Comparison of ENCODE assay signal across 26 cellular contexts in genomic region chr11:50037282-50037681, GRCh38. TPM values are rescaled to one million over a fixed set of nuclear protein-coding genes. Genes with fewer than 3 reads are reported as not detected.
DNase-seq lines count a peak whose midpoint lies in the region; ATAC-seq lines count a peak whose summit lies in the region.
"Had no signal": no experiment of that assay in that cellular context is flagged by ENCODE, and none has a peak within 500 bp of the region (broad histone marks: within the 10 kb centered on the region; RNA-seq: fewer than 3 reads in every experiment).

No MANE protein-coding gene starts in this region.

- H3K27me3 Mint-ChIP-seq in activated T-cell treated with anti-CD3 and anti-CD28 coated beads, Interleukin-2, amount 50 U/mL, for 4 hours (ENCODE audit: low read depth): no peaks in the 10 kb centered on the region
- H3K27me3 Mint-ChIP-seq: CD8-positive, alpha-beta memory T cell; T-helper 17 cell had no signal

- no peak overlapping the region for H3K4me3 Mint-ChIP-seq in activated T-cell treated with anti-CD3 and anti-CD28 coated beads, Interleukin-2, amount 50 U/mL, for 4 hours
- H3K4me3 Mint-ChIP-seq: CD14-positive monocyte; CD8-positive, alpha-beta memory T cell; T-helper 17 cell had no signal

- H3K4me1 Mint-ChIP-seq in activated T-cell treated with anti-CD3 and anti-CD28 coated beads, Interleukin-2, amount 50 U/mL, for 4 hours (ENCODE audit: low read depth): no peaks in the 10 kb centered on the region
- H3K4me1 Mint-ChIP-seq: CD14-positive monocyte; CD8-positive, alpha-beta memory T cell; T-helper 17 cell had no signal

- DNase-seq in NCI-H1105 treated with DMSO at 0.1 percent for 48 hours (lab: John Stamatoyannopoulos, UW) (peak; percentile 4), NCI-H1105 (lab: John Stamatoyannopoulos, UW) (no peak), KBM-7 (peak; percentile 1), OCI-M1 (lab: John Stamatoyannopoulos, UW) (peak; percentile 3), left lobe of liver (ENCODE audit: low spot score) (no peak), nucleus accumbens (lab: John Stamatoyannopoulos, UW) (no peak), NCI-H2081 (lab: John Stamatoyannopoulos, UW) (no peak)
- DNase-seq in activated T-cell treated with anti-CD3 and anti-CD28 coated beads, Interleukin-2, amount 50 U/mL, for 4 hours: no peak
- DNase-seq: 8988T; ACHN; BE2C; Calu3; CD8-positive, alpha-beta memory T cell; HCEC 1CT; KG1; NCI-H2029; NCI-H2227 treated with DMSO at 0.1 percent for 48 hours; NCI-H526 treated with DMSO at 0.1 percent for 48 hours; SHP77 treated with DMSO at 0.1 percent for 48 hours; T-helper 17 cell had no signal

- H3K9me3 Mint-ChIP-seq in activated T-cell treated with anti-CD3 and anti-CD28 coated beads, Interleukin-2, amount 50 U/mL, for 4 hours: peaks cover 7% of the 10 kb centered on the region

- in situ Hi-C loops in KBM-7 (cut with MboI; ENCODE audit: low pct_unique_long_range_greater_than_20kb, low sequenced_read_pairs): no loop called here

- peak; percentile 23 for ATAC-seq in left lobe of liver
- ATAC-seq in activated T-cell treated with anti-CD3 and anti-CD28 coated beads, Interleukin-2, amount 50 U/mL, for 4 hours: no peak
- ATAC-seq: Panc1, T-helper 17 cell had no signal

- no peaks in the 10 kb centered on the region for H3K36me3 Mint-ChIP-seq in activated T-cell treated with anti-CD3 and anti-CD28 coated beads, Interleukin-2, amount 50 U/mL, for 4 hours (ENCODE audit: insufficient read depth)
- H3K36me3 Mint-ChIP-seq: CD14-positive monocyte; CD8-positive, alpha-beta memory T cell had no signal

RNA-seq across cellular contexts. Expression of gene OR4C45, which starts 4.6 kb away (rescaled TPM):
- not detected for total RNA-seq in left lobe of liver
- total RNA-seq in activated T-cell treated with anti-CD3 and anti-CD28 coated beads, Interleukin-2, amount 50 U/mL, for 4 hours: not detected
- total RNA-seq: Calu3; CD8-positive, alpha-beta memory T cell; Daoy; G401; H1; NCI-H460; T-helper 17 cell had no signal

RNA-seq across cellular contexts. Expression of gene OR4C12, which starts 54.9 kb away (rescaled TPM):
- not detected for total RNA-seq in left lobe of liver
- not detected for total RNA-seq in activated T-cell treated with anti-CD3 and anti-CD28 coated beads, Interleukin-2, amount 50 U/mL, for 4 hours
- total RNA-seq: Calu3; CD8-positive, alpha-beta memory T cell; Daoy; G401; H1; NCI-H460; T-helper 17 cell had no signal

Comparison
In these comparisons a context has a peak if more than half of its experiments do, and no peak if none do; other contexts are left out.
1. DNase-seq: peak in NCI-H1105 treated with DMSO at 0.1 percent for 48 hours (single experiment), KBM-7 (single experiment) and OCI-M1 (single experiment); none in NCI-H1105 (single experiment), left lobe of liver (single experiment), nucleus accumbens (0 of 56), activated T-cell treated with anti-CD3 and anti-CD28 coated beads, Interleukin-2, amount 50 U/mL, for 4 hours (single experiment) and NCI-H2081 (0 of 2).